Comparison of ENCODE assay signal across 8 cellular contexts in the genomic region with DNA sequence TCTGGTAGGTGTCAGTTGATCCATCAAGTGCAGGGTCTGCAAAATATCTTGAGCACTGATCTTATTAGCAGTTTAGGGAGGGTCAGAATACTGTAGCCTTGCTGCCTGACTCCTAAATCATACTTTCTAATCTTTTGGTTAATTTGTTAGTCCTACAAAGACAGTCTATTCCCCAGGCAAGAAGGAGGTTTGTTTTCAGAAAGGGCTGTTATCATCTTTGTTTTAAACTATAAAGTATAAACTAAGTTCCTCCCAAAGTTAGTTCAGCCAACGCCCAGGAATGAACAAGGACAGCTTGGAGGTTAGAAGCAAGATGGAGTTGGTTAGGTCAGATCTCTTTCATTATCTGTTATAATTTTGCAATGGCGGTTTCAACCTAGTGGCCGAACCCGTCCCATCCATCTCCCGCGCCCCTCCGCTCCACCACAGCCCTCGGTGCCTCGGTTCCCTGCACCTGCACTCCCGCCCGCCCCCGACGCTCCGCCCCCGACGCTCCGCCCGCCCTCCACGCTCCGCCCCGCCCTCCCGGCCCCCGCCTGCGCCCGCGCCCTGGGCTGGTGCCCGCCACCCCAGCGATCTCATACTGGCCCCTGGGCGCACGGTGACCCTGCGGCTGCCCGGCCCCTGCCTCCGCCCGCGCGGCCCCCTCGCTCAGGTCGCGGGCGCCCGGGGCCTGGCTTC. TPM values are rescaled to one million over a fixed set of nuclear protein-coding genes. Genes with fewer than 3 reads are reported as not detected.
A peak's percentile ranks its signal among the peaks of the same experiment; 100 is the strongest.
DNase-seq lines count a peak whose midpoint lies in the region; ATAC-seq and TF ChIP-seq lines count a peak whose summit lies in the region.

A gene with protein sequence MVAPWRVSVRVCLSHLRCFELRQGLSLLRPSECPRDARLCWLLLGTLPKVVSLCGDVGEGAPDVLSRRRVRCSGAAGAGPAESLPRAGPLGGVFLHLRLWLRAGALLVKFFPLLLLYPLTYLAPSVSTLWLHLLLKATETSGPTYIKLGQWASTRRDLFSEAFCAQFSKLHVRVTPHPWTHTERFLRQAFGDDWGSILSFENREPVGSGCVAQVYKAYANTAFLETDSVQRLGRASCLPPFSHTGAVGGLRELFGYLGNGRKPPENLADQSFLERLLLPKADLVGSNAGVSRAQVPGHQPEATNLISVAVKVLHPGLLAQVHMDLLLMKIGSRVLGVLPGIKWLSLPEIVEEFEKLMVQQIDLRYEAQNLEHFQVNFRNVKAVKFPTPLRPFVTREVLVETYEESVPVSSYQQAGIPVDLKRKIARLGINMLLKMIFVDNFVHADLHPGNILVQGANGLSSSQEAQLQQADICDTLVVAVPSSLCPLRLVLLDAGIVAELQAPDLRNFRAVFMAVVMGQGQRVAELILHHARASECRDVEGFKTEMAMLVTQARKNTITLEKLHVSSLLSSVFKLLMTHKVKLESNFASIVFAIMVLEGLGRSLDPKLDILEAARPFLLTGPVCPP (plus strand): TSS at position 564 of the 681 bp plus-strand sequence. CDS start 386 bp downstream, outside the sequence.

- H3K9ac ChIP-seq in neural progenitor cell (no peak within 1 kb of the TSS), subcutaneous abdominal adipose tissue (ENCODE audit: low read length in 5 of 5) (peak within 1 kb of the TSS in 4 of 5 donors; percentile 56 to 85 (median 82))

- POLR2A ChIA-PET in AG04449 (lab: Yijun Ruan, JAX): no interaction called here

- H3K4me3 Mint-ChIP-seq in activated T-cell treated with anti-CD3 and anti-CD28 coated beads, Interleukin-2, amount 50 U/mL, for 72 hours: peak within 1 kb of the TSS; percentile 86 to 93
- peak within 1 kb of the TSS; percentile 87 for H3K4me3 Mint-ChIP-seq in neural progenitor cell

- H3K4me1 ChIP-seq in neural progenitor cell (peaks cover 6% of the 10 kb centered on the region), subcutaneous abdominal adipose tissue (ENCODE audit: control insufficient read depth in 5 of 5, insufficient read depth in 5 of 5, low read length in 5 of 5) (peaks cover 0 to 44% (median 32%) of the 10 kb centered on the region in 5 donors)

- no peaks in the 10 kb centered on the region for H3K27me3 Mint-ChIP-seq in activated T-cell treated with anti-CD3 and anti-CD28 coated beads, Interleukin-2, amount 50 U/mL, for 72 hours (ENCODE audit: low read depth)
- peaks cover 20% of the 10 kb centered on the region for H3K27me3 Mint-ChIP-seq in neural progenitor cell (ENCODE audit: insufficient read depth, low read depth)

- H3K79me2 ChIP-seq in neural progenitor cell (ENCODE audit: low read depth): no peaks in the 10 kb centered on the region

- H3K9me3 ChIP-seq in neural progenitor cell (ENCODE audit: low read depth) (no peaks in the 10 kb centered on the region), subcutaneous abdominal adipose tissue (ENCODE audit: control insufficient read depth in 5 of 5, low read length in 5 of 5) (no peaks in the 10 kb centered on the region)

- H3K27me3 ChIP-seq in neural progenitor cell: peaks cover 29% of the 10 kb centered on the region
- H3K27me3 ChIP-seq in subcutaneous abdominal adipose tissue (ENCODE audit: control insufficient read depth in 5 of 5, insufficient read depth in 4 of 5, low read length in 5 of 5): no peaks in the 10 kb centered on the region

- H3K27ac ChIP-seq in neural progenitor cell (no peak within 1 kb of the TSS), subcutaneous abdominal adipose tissue (ENCODE audit: low read depth, low read length) (peak within 1 kb of the TSS; percentile 69)

- peaks cover 38% of the 10 kb centered on the region for H3K4me1 Mint-ChIP-seq in activated T-cell treated with anti-CD3 and anti-CD28 coated beads, Interleukin-2, amount 50 U/mL, for 72 hours (ENCODE audit: low read depth)
- H3K4me1 Mint-ChIP-seq in neural progenitor cell: peaks cover 13% of the 10 kb centered on the region

- ATAC-seq in GM18517 (IDR thresholded peaks at IDR 0.05; ENCODE audit: unreplicated experiment) (peak; percentile 34), HG03064 (IDR thresholded peaks at IDR 0.05; ENCODE audit: low read depth, unreplicated experiment) (peak; percentile 50)
- ATAC-seq in activated T-cell treated with anti-CD3 and anti-CD28 coated beads, Interleukin-2, amount 50 U/mL, for 72 hours (replicated peaks in 1 of 2): peak; percentile 85

- H3K4me3 ChIP-seq in AG04449 (ENCODE audit: low read depth, low read length) (peak within 1 kb of the TSS; percentile 71), fibroblast of pulmonary artery (replicated peaks; ENCODE audit: low read depth, low read length) (peak within 1 kb of the TSS; percentile 58), neural progenitor cell (peak within 1 kb of the TSS; percentile 70), subcutaneous abdominal adipose tissue (ENCODE audit: low read depth in 1 of 5, low read length in 5 of 5) (peak within 1 kb of the TSS; percentile 54 to 87 (median 82))

- H3K27ac Mint-ChIP-seq in activated T-cell treated with anti-CD3 and anti-CD28 coated beads, Interleukin-2, amount 50 U/mL, for 72 hours: peak within 1 kb of the TSS; percentile 46
- no peak within 1 kb of the TSS for H3K27ac Mint-ChIP-seq in neural progenitor cell

- no peaks in the 10 kb centered on the region for H4K20me1 ChIP-seq in neural progenitor cell (ENCODE audit: low read depth)

- H3K36me3 Mint-ChIP-seq in activated T-cell treated with anti-CD3 and anti-CD28 coated beads, Interleukin-2, amount 50 U/mL, for 72 hours (ENCODE audit: insufficient read depth in 2 of 2): no peaks in the 10 kb centered on the region
- H3K36me3 Mint-ChIP-seq in neural progenitor cell: peaks cover 2% of the 10 kb centered on the region

- peak within 1 kb of the TSS; percentile 95 for H3K4me2 ChIP-seq in neural progenitor cell

- no peaks in the 10 kb centered on the region for H3K9me3 Mint-ChIP-seq in activated T-cell treated with anti-CD3 and anti-CD28 coated beads, Interleukin-2, amount 50 U/mL, for 72 hours
- H3K9me3 Mint-ChIP-seq in neural progenitor cell: no peaks in the 10 kb centered on the region

- DNase-seq in AG04449 (ENCODE audit: low read depth, low spot score) (no peak), NCI-H69 (lab: John Stamatoyannopoulos, UW) (peak; percentile 82), fibroblast of pulmonary artery (ENCODE audit: low read depth) (no peak), neural progenitor cell (ENCODE audit: low spot score) (peak; percentile 67)
- peak in 1 of 2 donors; percentile 66 for DNase-seq in activated T-cell treated with anti-CD3 and anti-CD28 coated beads, Interleukin-2, amount 50 U/mL, for 72 hours

- H3F3A ChIP-seq in neural progenitor cell (ENCODE audit: low read depth): peaks cover 25% of the 10 kb centered on the region

- CTCF ChIA-PET in AG04449 (lab: Yijun Ruan, JAX): interaction anchor here (2.5 to 4.8 kb wide), 3 partner anchors 13 to 341 kb away, joined by 7 to 39 read pairs (median 35); a partner anchor contains a TSS

- peak within 1 kb of the TSS; percentile 90 for H2AFZ ChIP-seq in neural progenitor cell (replicated peaks)

- H3K36me3 ChIP-seq in neural progenitor cell (no peaks in the 10 kb centered on the region), subcutaneous abdominal adipose tissue (ENCODE audit: control insufficient read depth in 5 of 5, insufficient read depth in 5 of 5, low read length in 5 of 5) (no peaks in the 10 kb centered on the region)

- TF ChIP-seq CTCF in AG04449 (IDR thresholded peaks at IDR 0.05; ENCODE audit: insufficient read depth, low read length, missing control alignments) (no peak), fibroblast of pulmonary artery (IDR thresholded peaks at IDR 0.05; ENCODE audit: low read length, missing control alignments) (no peak), neural progenitor cell (IDR thresholded peaks at IDR 0.05) (peak; percentile 5)

RNA-seq across cellular contexts. Expression of the gene that starts here (rescaled TPM):
- total RNA-seq in activated T-cell treated with anti-CD3 and anti-CD28 coated beads, Interleukin-2, amount 50 U/mL, for 72 hours: 10 to 100 TPM; 30.3 to 38.9 TPM
- 7.8 and 12.3 TPM in 2 replicates for total RNA-seq in neural progenitor cell (ENCODE audit: low replicate concordance)

Comparison
In these comparisons a context has a peak if more than half of its experiments do, and no peak if none do; other contexts are left out.
1. DNase-seq: peak in NCI-H69 (single experiment) and neural progenitor cell (single experiment); none in AG04449 (single experiment) and fibroblast of pulmonary artery (single experiment).
2. ATAC-seq: peak in every context shown above with its lines; median percentile 85 in activated T-cell treated with anti-CD3 and anti-CD28 coated beads, Interleukin-2, amount 50 U/mL, for 72 hours; 50 in HG03064; 34 in GM18517.
3. Peak in every context shown above with its lines, with median percentiles within 50 percentile points of each other: H3K4me3 ChIP-seq.